ENCODE assay signal across 8 cellular contexts in the genomic region with DNA sequence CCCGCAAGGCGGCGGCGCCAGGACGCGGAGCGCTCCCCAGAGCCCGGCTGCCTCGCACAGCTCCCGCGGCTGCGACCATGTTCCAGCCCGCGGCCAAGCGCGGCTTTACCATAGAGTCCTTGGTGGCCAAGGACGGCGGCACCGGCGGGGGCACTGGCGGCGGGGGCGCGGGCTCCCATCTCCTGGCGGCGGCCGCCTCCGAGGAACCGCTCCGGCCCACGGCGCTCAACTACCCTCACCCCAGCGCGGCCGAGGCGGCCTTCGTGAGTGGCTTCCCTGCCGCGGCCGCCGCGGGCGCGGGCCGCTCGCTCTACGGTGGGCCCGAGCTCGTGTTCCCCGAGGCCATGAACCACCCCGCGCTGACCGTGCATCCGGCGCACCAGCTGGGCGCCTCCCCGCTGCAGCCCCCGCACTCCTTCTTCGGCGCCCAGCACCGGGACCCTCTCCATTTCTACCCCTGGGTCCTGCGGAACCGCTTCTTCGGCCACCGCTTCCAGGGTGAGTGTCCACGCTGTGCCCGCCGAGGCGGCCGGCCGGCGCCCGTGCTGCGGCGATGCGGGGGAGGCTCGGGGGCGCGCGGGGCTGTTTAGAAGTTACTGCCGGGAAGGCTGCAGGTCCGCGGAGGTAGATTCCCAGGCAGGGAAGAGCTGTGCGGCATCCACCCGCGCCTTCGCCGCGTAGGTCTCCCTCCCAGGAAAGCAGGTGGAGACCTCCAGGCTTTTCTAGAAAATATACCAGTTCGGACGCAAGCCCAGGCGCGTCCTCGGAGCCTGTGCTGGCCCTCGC. TPM values are rescaled to one million over a fixed set of nuclear protein-coding genes. Genes with fewer than 3 reads are reported as not detected.
A peak's percentile ranks its signal among the peaks of the same experiment; 100 is the strongest.
DNase-seq lines count a peak whose midpoint lies in the region; ATAC-seq and TF ChIP-seq lines count a peak whose summit lies in the region.

No MANE protein-coding gene starts in this region.

- H2AK5ac ChIP-seq in H9 (ENCODE audit: insufficient read length, low read length), result no peak overlapping the region

- peak; percentile 81 for DNase-seq in DMS53 (lab: John Stamatoyannopoulos, UW)
- peak; percentile 50 for DNase-seq in H9
- DNase-seq in activated T-cell treated with anti-CD3 and anti-CD28 coated beads, Interleukin-2, amount 50 U/mL, for 72 hours, result peak in 1 of 2 donors; percentile 34
- DNase-seq in memory B cell (ENCODE audit: low spot score in 2 of 2), result no peak
- no peak for DNase-seq in activated CD4-positive, alpha-beta T cell treated with anti-CD3 and anti-CD28 coated beads for 1 hour

- H4K91ac ChIP-seq in H9 (ENCODE audit: insufficient read length, low read depth, low read length), result no peak overlapping the region

- peaks cover 11% of the 10 kb centered on the region for H3K4me1 ChIP-seq in H9 (ENCODE audit: insufficient read depth, low read length)

- H4K5ac ChIP-seq in H9 (ENCODE audit: insufficient read length, low read depth, low read length), result no peak overlapping the region

- peak in 1 of 2 donors; percentile 5 for ATAC-seq in activated T-cell treated with anti-CD3 and anti-CD28 coated beads, Interleukin-2, amount 50 U/mL, for 72 hours (replicated peaks in 1 of 2)
- peak; percentile 2 for ATAC-seq in memory B cell (ENCODE audit: low read depth)
- no peak for ATAC-seq in HG03139 (IDR thresholded peaks at IDR 0.05; ENCODE audit: unreplicated experiment)
- no peak for ATAC-seq in HG02885 (IDR thresholded peaks at IDR 0.05; ENCODE audit: poor library complexity, unreplicated experiment)
- ATAC-seq in GM21381 (IDR thresholded peaks at IDR 0.05; ENCODE audit: unreplicated experiment), result no peak

- no peaks in the 10 kb centered on the region for H4K20me1 ChIP-seq in H9 (ENCODE audit: control insufficient read depth, insufficient read depth, insufficient read length)

- no peak overlapping the region for H3K4ac ChIP-seq in H9 (ENCODE audit: low read depth, low read length)

- no peak overlapping the region for H2BK12ac ChIP-seq in H9 (ENCODE audit: insufficient read length, low read depth, low read length)

- H3K9me3 Mint-ChIP-seq in H9 (peaks cover 0 to 4% of the 10 kb centered on the region in 2 experiments; a peak in 2 of 5 replicates), memory B cell (no peaks in the 10 kb centered on the region)
- H3K9me3 Mint-ChIP-seq in activated T-cell treated with anti-CD3 and anti-CD28 coated beads, Interleukin-2, amount 50 U/mL, for 72 hours, result no peaks in the 10 kb centered on the region

- no peak overlapping the region for H3K27ac ChIP-seq in H9 (ENCODE audit: insufficient read length, low read depth, low read length)

- peak overlapping the region; percentile 53 to 93 for H3K4me3 Mint-ChIP-seq in H9
- H3K4me3 Mint-ChIP-seq in activated T-cell treated with anti-CD3 and anti-CD28 coated beads, Interleukin-2, amount 50 U/mL, for 72 hours, result peak overlapping the region; percentile 72 to 77
- H3K4me3 Mint-ChIP-seq in memory B cell, result peak overlapping the region; percentile 73

- no peak overlapping the region for H2BK120ac ChIP-seq in H9 (ENCODE audit: low read depth, low read length, poor library complexity, severe bottlenecking)

- H3K27ac Mint-ChIP-seq in H9, result no peak overlapping the region; a peak in 1 of 7 replicates
- no peak overlapping the region for H3K27ac Mint-ChIP-seq in activated T-cell treated with anti-CD3 and anti-CD28 coated beads, Interleukin-2, amount 50 U/mL, for 72 hours
- H3K27ac Mint-ChIP-seq in memory B cell, result peak overlapping the region; percentile 38

- WGBS in H9 (ENCODE audit: extremely low coverage, insufficient read length, low lambda C conversion rate), result no CpG with 5 or more reads among the region's 95 CpGs

- H3T11ph ChIP-seq in H9 (ENCODE audit: low read length), result no peak overlapping the region

- H3K79me1 ChIP-seq in H9 (ENCODE audit: insufficient read depth, low read depth, low read length, poor library complexity, severe bottlenecking), result no peaks in the 10 kb centered on the region

- no peak overlapping the region for H2AFZ ChIP-seq in H9 (ENCODE audit: low read length)

- H2BK5ac ChIP-seq in H9 (ENCODE audit: insufficient read length, low read length), result no peak overlapping the region

- H3K36me3 Mint-ChIP-seq in H9 (ENCODE audit: insufficient read depth in 1 of 3, low read depth in 3 of 3) (peaks cover 0 to 7% (median 5%) of the 10 kb centered on the region in 3 experiments; a peak in 2 of 7 replicates), memory B cell (no peaks in the 10 kb centered on the region)
- no peaks in the 10 kb centered on the region for H3K36me3 Mint-ChIP-seq in activated T-cell treated with anti-CD3 and anti-CD28 coated beads, Interleukin-2, amount 50 U/mL, for 72 hours (ENCODE audit: insufficient read depth in 2 of 2)

- H3K56ac ChIP-seq in H9 (ENCODE audit: insufficient read length, low read depth, low read length), result no peak overlapping the region

- H3K23me2 ChIP-seq in H9 (ENCODE audit: insufficient read length, low read depth, low read length, poor library complexity, severe bottlenecking), result peaks cover 38% of the 10 kb centered on the region

- peak overlapping the region; percentile 87 for H3K4me2 ChIP-seq in H9 (ENCODE audit: insufficient read depth, insufficient read length, low read length)

- no peak overlapping the region for H3K9ac ChIP-seq in H9 (ENCODE audit: extremely low read depth, insufficient read length, low read length)

- no peak overlapping the region for H3K23ac ChIP-seq in H9 (ENCODE audit: insufficient read length, low read depth, low read length)

- H2BK15ac ChIP-seq in H9 (ENCODE audit: low read depth, low read length), result no peak overlapping the region; the same call in 1 of the 2 replicates

- H3K14ac ChIP-seq in H9 (ENCODE audit: insufficient read depth, low read length), result no peak overlapping the region

- no peak overlapping the region for H4K8ac ChIP-seq in H9 (replicated peaks; ENCODE audit: insufficient read length, low read depth, low read length)

- H3K27me3 ChIP-seq in H9 (ENCODE audit: insufficient read depth, low read length), result peaks cover 76% of the 10 kb centered on the region

- peaks cover 24 to 47% of the 10 kb centered on the region in 2 experiments for H3K4me1 Mint-ChIP-seq in H9
- H3K4me1 Mint-ChIP-seq in activated T-cell treated with anti-CD3 and anti-CD28 coated beads, Interleukin-2, amount 50 U/mL, for 72 hours (ENCODE audit: low read depth), result peaks cover 39% of the 10 kb centered on the region
- peaks cover 15% of the 10 kb centered on the region for H3K4me1 Mint-ChIP-seq in memory B cell

- no peak for TF ChIP-seq CTCF in H9 (conservative IDR thresholded peaks at IDR 0.05)

- no peaks in the 10 kb centered on the region for H3K79me2 ChIP-seq in H9 (ENCODE audit: insufficient read depth, low read length)

- no peak overlapping the region for H3K18ac ChIP-seq in H9 (ENCODE audit: insufficient read length, low read depth, low read length)

- H2BK20ac ChIP-seq in H9 (ENCODE audit: low read depth, low read length, poor library complexity, severe bottlenecking), result no peak overlapping the region

- no peaks in the 10 kb centered on the region for H3K9me3 ChIP-seq in H9 (ENCODE audit: control insufficient read depth, low read depth, low read length)

- H3K27me3 Mint-ChIP-seq in H9 (ENCODE audit: low read depth) (peaks cover 41% of the 10 kb centered on the region), memory B cell (peaks cover 33% of the 10 kb centered on the region)
- H3K27me3 Mint-ChIP-seq in activated T-cell treated with anti-CD3 and anti-CD28 coated beads, Interleukin-2, amount 50 U/mL, for 72 hours (ENCODE audit: low read depth), result peaks cover 82% of the 10 kb centered on the region

RNA-seq across cellular contexts. Expression of a gene that starts 0.7 kb away (rescaled TPM):
- 0.64 and 0.72 TPM in 2 replicates for total RNA-seq in H9 (2021)
- under 1 TPM; 0.44 to 0.50 TPM for total RNA-seq in activated T-cell treated with anti-CD3 and anti-CD28 coated beads, Interleukin-2, amount 50 U/mL, for 72 hours

RNA-seq across cellular contexts. Expression of a gene that starts 30.9 kb away (rescaled TPM):
- total RNA-seq in H9 (2021), result 7.3 and 7.6 TPM in 2 replicates
- 1 to 10 TPM in 1 of 2 donors, under 1 TPM in 1; 0.65 to 1.9 TPM for total RNA-seq in activated T-cell treated with anti-CD3 and anti-CD28 coated beads, Interleukin-2, amount 50 U/mL, for 72 hours

Comparison
In these comparisons a context has a peak if more than half of its experiments do, and no peak if none do; other contexts are left out.
1. DNase-seq: peak in DMS53 (single experiment) and H9 (single experiment); none in memory B cell (0 of 2) and activated CD4-positive, alpha-beta T cell treated with anti-CD3 and anti-CD28 coated beads for 1 hour (single experiment).
2. Peak in every context shown above with its lines, with median percentiles within 50 percentile points of each other: H3K4me3 Mint-ChIP-seq.